Comparison of ENCODE assay signal across 8 cellular contexts in genomic region chr3:124584245-124584551, GRCh38.
A peak's percentile ranks its signal among the peaks of the same experiment; 100 is the strongest.
DNase-seq lines count a peak whose midpoint lies in the region; ATAC-seq lines count a peak whose summit lies in the region.
"Had no signal": no experiment of that assay in that cellular context is flagged by ENCODE, and none has a peak within 500 bp of the region (broad histone marks: within the 10 kb centered on the region; RNA-seq: fewer than 3 reads in every experiment).

No MANE protein-coding gene starts in this region.

- CTCF ChIA-PET in activated CD4-positive, alpha-beta memory T cell treated with anti-CD3 and anti-CD28 coated beads for 36 hours (lab: Charles Lee) = interaction anchor here (0.7 to 4.5 kb wide), 2 partner anchors 103 to 105 kb away, joined by 3 to 17 read pairs; no protein-coding TSS in a partner anchor

- H3K9me3 Mint-ChIP-seq in activated CD4-positive, alpha-beta memory T cell treated with anti-CD3 and anti-CD28 coated beads for 36 hours = no peaks in the 10 kb centered on the region

- peak overlapping the region; percentile 62 for H3K4me3 ChIP-seq in H7 (ENCODE audit: insufficient read depth, low read depth, low read length)
- peak overlapping the region; percentile 65 for H3K4me3 ChIP-seq in iPS-18a (ENCODE audit: low read length)
- peak overlapping the region; percentile 26 to 46 (median 33) for H3K4me3 ChIP-seq in skin epidermis

- H3K36me3 ChIP-seq in H7 (replicated peaks; ENCODE audit: control insufficient read depth, insufficient read depth, low read length) (no peaks in the 10 kb centered on the region), iPS-18a (ENCODE audit: control insufficient read depth, low read depth, low read length) (no peaks in the 10 kb centered on the region)

- no peak for DNase-seq in H7
- DNase-seq in activated CD4-positive, alpha-beta memory T cell treated with anti-CD3 and anti-CD28 coated beads for 36 hours = no peak
- no peak for DNase-seq in ureter (ENCODE audit: low spot score)
- DNase-seq: effector CD8-positive, alpha-beta T cell had no signal

- H3K27ac ChIP-seq in iPS-18a (ENCODE audit: low read length) (no peak overlapping the region), skin epidermis (peak overlapping the region in 5 of 21 experiments; percentile 4 to 80 (median 29))

- peaks cover 24% of the 10 kb centered on the region for H3K4me1 ChIP-seq in iPS-18a (ENCODE audit: control insufficient read depth, low read depth, low read length)

- ATAC-seq in GM19023 (IDR thresholded peaks at IDR 0.05; ENCODE audit: unreplicated experiment) (no peak), HG03139 (IDR thresholded peaks at IDR 0.05; ENCODE audit: unreplicated experiment) (no peak)

- no peaks in the 10 kb centered on the region for H3K36me3 Mint-ChIP-seq in activated CD4-positive, alpha-beta memory T cell treated with anti-CD3 and anti-CD28 coated beads for 36 hours

- intact Hi-C loops in activated CD4-positive, alpha-beta memory T cell treated with anti-CD3 and anti-CD28 coated beads for 36 hours (cut with micrococcal nuclease) = loop anchor here (1.0 to 5.0 kb wide), 4 partner anchors 8 to 103 kb away; no protein-coding TSS in a partner anchor

- peaks cover 46% of the 10 kb centered on the region for H3K4me1 Mint-ChIP-seq in activated CD4-positive, alpha-beta memory T cell treated with anti-CD3 and anti-CD28 coated beads for 36 hours (ENCODE audit: low read depth)

- H3K27me3 ChIP-seq in H7 (ENCODE audit: control insufficient read depth, insufficient read depth, low read length) (peaks cover 37% of the 10 kb centered on the region), iPS-18a (ENCODE audit: control insufficient read depth, insufficient read depth, low read length) (peaks cover 54% of the 10 kb centered on the region)

- POLR2A ChIA-PET in activated CD4-positive, alpha-beta memory T cell treated with anti-CD3 and anti-CD28 coated beads for 36 hours (lab: Charles Lee) = interaction anchor here (1.9 kb wide), 1 partner anchor 56 kb away, joined by 5 read pairs; no protein-coding TSS in a partner anchor

- peaks cover 15% of the 10 kb centered on the region for H3K27me3 Mint-ChIP-seq in activated CD4-positive, alpha-beta memory T cell treated with anti-CD3 and anti-CD28 coated beads for 36 hours

- no peaks in the 10 kb centered on the region for H3K9me3 ChIP-seq in iPS-18a (ENCODE audit: control insufficient read depth, low read depth, low read length)

- no peak overlapping the region for H3K9ac ChIP-seq in iPS-18a (ENCODE audit: low read length)

- H3K27ac Mint-ChIP-seq in activated CD4-positive, alpha-beta memory T cell treated with anti-CD3 and anti-CD28 coated beads for 36 hours = peak overlapping the region; percentile 9

- peak overlapping the region; percentile 62 for H3K4me3 Mint-ChIP-seq in activated CD4-positive, alpha-beta memory T cell treated with anti-CD3 and anti-CD28 coated beads for 36 hours
